9 cellular contexts compared by ENCODE assay signal in genomic region chr10:80503584-80504157, GRCh38. TPM values are rescaled to one million over a fixed set of nuclear protein-coding genes. Genes with fewer than 3 reads are reported as not detected.
DNase-seq lines count a peak whose midpoint lies in the region; ATAC-seq, FAIRE-seq and TF ChIP-seq lines count a peak whose summit lies in the region.
"Had no signal": no experiment of that assay in that cellular context is flagged by ENCODE, and none has a peak within 500 bp of the region (broad histone marks: within the 10 kb centered on the region; RNA-seq: fewer than 3 reads in every experiment).

No MANE protein-coding gene starts in this region.

- H3K27me3 ChIP-seq in left ventricle myocardium inferior (ENCODE audit: low read depth) (no peaks in the 10 kb centered on the region), vagina (no peaks in the 10 kb centered on the region), aorta (ENCODE audit: control insufficient read depth in 1 of 2, insufficient read depth in 2 of 2, low read length in 1 of 2) (no peaks in the 10 kb centered on the region)

- ATAC-seq in Right ventricle myocardium superior (ENCODE audit: poor library complexity) (no peak), naive B cell (ENCODE audit: low read depth in 2 of 2) (no peak), aorta (ENCODE audit: low FRiP score) (no peak)

- H3K27ac ChIP-seq in left ventricle myocardium inferior (replicated peaks) (peak overlapping the region; percentile 91), caudate nucleus (ENCODE audit: low read depth, low read length) (peak overlapping the region; percentile 24), vagina (peak overlapping the region; percentile 79), aorta (ENCODE audit: low read depth in 1 of 2, low read length in 2 of 2) (no peak overlapping the region)

- H3K4me3 ChIP-seq in left ventricle myocardium inferior (no peak overlapping the region), vagina (no peak overlapping the region), aorta (ENCODE audit: low read length in 2 of 2) (no peak overlapping the region)

- no peak for TF ChIP-seq POLR2A in vagina (IDR thresholded peaks at IDR 0.05)
- TF ChIP-seq POLR2A in H54 (IDR thresholded peaks at IDR 0.05; ENCODE audit: low read depth, low read length): no peak

- H3K4me3 Mint-ChIP-seq in naive B cell: peak overlapping the region in 3 of 8 donors; percentile 1 to 73 (median 11)

- 85 to 89% methylated on average over 7 of the region's 7 CpGs for WGBS in aorta, 2 donors

- intact Hi-C loops in left ventricle myocardium inferior (cut with micrococcal nuclease) (loop anchor here (5.0 kb wide), 2 partner anchors 46 to 121 kb away; no protein-coding TSS in a partner anchor), Right ventricle myocardium superior (cut with DNase I) (loop anchor here (5.0 kb wide), 1 partner anchor 121 kb away; no protein-coding TSS in a partner anchor), vagina (cut with DNase I) (loop anchor here (5.0 kb wide), 2 partner anchors 56 to 121 kb away; no protein-coding TSS in a partner anchor), aorta (cut with DNase I) (no loop called here)

- peak overlapping the region in 4 of 6 donors; percentile 58 to 88 (median 77) for H3K27ac Mint-ChIP-seq in naive B cell

- DNase-seq in left ventricle myocardium inferior (no peak), Right ventricle myocardium superior (no peak), caudate nucleus (lab: John Stamatoyannopoulos, UW) (no peak), naive B cell (no peak), vagina (ENCODE audit: extremely low spot score in 2 of 2) (no peak), H54 (ENCODE audit: insufficient read length, low spot score) (no peak), kidney glomerular epithelial cell (lab: John Stamatoyannopoulos, UW) (no peak), aorta (no peak)
- DNase-seq: NCI-H2081 treated with DMSO at 0.1 percent for 48 hours had no signal

- TF ChIP-seq CTCF in left ventricle myocardium inferior (IDR thresholded peaks at IDR 0.05; ENCODE audit: borderline replicate concordance) (no peak), vagina (IDR thresholded peaks at IDR 0.05) (no peak)

- no peaks in the 10 kb centered on the region for H3K9me3 Mint-ChIP-seq in naive B cell

- no peak for FAIRE-seq in H54 (lab: Jason Lieb, UNC)

- H3K36me3 Mint-ChIP-seq in naive B cell: no peaks in the 10 kb centered on the region

- H3K36me3 ChIP-seq in left ventricle myocardium inferior (peaks cover 20% of the 10 kb centered on the region), vagina (peaks cover 0 to 11% of the 10 kb centered on the region in 2 donors), aorta (ENCODE audit: control insufficient read depth in 1 of 2, insufficient read depth in 2 of 2, low read length in 1 of 2) (no peaks in the 10 kb centered on the region)

- H3K4me1 Mint-ChIP-seq in naive B cell: peaks cover 62 to 73% (median 72%) of the 10 kb centered on the region in 3 donors

- H3K4me1 ChIP-seq in left ventricle myocardium inferior (peaks cover 100% of the 10 kb centered on the region), vagina (peaks cover 77% of the 10 kb centered on the region), aorta (ENCODE audit: control insufficient read depth in 1 of 2, insufficient read depth in 2 of 2, low read length in 2 of 2) (no peaks in the 10 kb centered on the region)

- no peaks in the 10 kb centered on the region for H3K9me3 ChIP-seq in left ventricle myocardium inferior (replicated peaks)
- H3K9me3 ChIP-seq in vagina: no peaks in the 10 kb centered on the region
- H3K9me3 ChIP-seq in aorta (ENCODE audit: control insufficient read depth, low read length): no peaks in the 10 kb centered on the region

- H3K27me3 Mint-ChIP-seq in naive B cell: no peaks in the 10 kb centered on the region

RNA-seq across cellular contexts. Expression of gene SH2D4B, which starts 34.0 kb away (rescaled TPM):
- total RNA-seq in left ventricle myocardium inferior (not detected), Right ventricle myocardium superior (not detected), vagina (not detected), aorta (under 1 TPM; 0.27 to 0.52 TPM)
- polyA plus RNA-seq in naive B cell (ENCODE audit: low read depth in 6 of 6) (under 1 TPM in 1 of 6 donors, not detected in 5; 0.19 TPM), aorta (not detected)

RNA-seq across cellular contexts. Expression of gene TSPAN14, which starts 49.6 kb away (rescaled TPM):
- total RNA-seq in left ventricle myocardium inferior (33.4 TPM), Right ventricle myocardium superior (36.6 TPM), vagina (98.0 TPM), aorta (10 to 100 TPM; 59.5 to 61.5 TPM)
- polyA plus RNA-seq in naive B cell (ENCODE audit: low read depth in 6 of 6) (10 to 100 TPM; 31.0 to 60.8 (median 38.1) TPM), aorta (10 to 100 TPM; 12.3 to 13.8 TPM)

Comparison
In these comparisons a context has a peak if more than half of its experiments do, and no peak if none do; other contexts are left out.
1. H3K27ac ChIP-seq: peak in left ventricle myocardium inferior (single experiment), caudate nucleus (single experiment) and vagina (single experiment); none in aorta (0 of 2).
2. intact Hi-C loops: an anchor here in left ventricle myocardium inferior (5.0 kb wide), Right ventricle myocardium superior (5.0 kb wide) and vagina (5.0 kb wide); none called in aorta.